1 cellular context compared by ENCODE assay signal in the genomic region with DNA sequence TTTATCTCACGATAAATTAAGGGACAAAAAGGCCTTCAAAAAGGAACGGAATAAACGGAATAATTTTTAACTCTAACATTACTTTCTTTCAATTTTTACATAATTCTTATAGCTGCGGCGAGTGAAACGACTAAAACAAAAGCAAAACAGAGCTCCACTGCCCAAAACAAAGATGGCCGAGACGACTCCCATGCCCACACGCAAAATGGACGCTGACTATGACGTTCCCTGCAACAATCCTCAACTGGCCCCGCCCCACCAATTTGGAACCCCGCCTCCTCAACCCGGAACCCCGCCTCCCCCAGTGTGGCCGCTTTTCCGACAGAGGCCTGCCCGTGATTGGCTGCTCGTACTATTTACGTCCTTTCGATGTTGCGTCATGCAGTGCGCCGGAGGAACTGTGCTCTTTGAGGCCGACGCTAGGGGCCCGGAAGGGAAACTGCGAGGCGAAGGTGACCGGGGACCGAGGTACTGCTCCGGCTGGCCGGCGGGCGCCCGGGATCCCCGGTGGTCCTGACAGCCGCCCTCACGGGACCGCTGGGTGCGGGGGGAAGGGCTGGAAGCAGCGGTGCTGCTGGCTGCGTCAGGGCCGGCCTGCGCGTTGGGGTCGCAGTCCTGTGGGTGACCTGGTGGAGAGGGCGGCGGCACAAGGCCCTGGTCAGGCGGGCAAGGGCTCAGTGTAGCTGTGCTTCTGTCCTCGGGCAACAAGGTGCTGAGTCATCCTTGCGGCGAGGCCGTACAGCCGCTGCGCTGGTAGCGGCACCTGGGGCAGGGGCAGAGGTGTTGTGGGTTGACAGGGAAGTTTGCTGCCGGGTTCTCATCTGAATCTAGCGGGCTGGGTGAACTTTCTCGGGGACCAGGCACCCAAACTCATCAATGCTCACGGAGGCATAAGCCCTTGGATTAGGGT.
TF ChIP-seq lines count a peak whose summit lies in the region.

A gene with protein sequence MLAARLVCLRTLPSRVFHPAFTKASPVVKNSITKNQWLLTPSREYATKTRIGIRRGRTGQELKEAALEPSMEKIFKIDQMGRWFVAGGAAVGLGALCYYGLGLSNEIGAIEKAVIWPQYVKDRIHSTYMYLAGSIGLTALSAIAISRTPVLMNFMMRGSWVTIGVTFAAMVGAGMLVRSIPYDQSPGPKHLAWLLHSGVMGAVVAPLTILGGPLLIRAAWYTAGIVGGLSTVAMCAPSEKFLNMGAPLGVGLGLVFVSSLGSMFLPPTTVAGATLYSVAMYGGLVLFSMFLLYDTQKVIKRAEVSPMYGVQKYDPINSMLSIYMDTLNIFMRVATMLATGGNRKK (plus strand): TSS at position 384 of the 910 bp plus-strand sequence. CDS start 1,992 bp downstream, outside the sequence.

TF ChIP-seq in SK-N-SH, 30 proteins besides CTCF, POLR2A, EP300 and RAD21 (continued from another document):
- TF ChIP-seq, protein P1, sequence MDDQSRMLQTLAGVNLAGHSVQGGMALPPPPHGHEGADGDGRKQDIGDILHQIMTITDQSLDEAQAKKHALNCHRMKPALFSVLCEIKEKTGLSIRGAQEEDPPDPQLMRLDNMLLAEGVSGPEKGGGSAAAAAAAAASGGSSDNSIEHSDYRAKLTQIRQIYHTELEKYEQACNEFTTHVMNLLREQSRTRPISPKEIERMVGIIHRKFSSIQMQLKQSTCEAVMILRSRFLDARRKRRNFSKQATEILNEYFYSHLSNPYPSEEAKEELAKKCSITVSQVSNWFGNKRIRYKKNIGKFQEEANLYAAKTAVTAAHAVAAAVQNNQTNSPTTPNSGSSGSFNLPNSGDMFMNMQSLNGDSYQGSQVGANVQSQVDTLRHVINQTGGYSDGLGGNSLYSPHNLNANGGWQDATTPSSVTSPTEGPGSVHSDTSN (IDR thresholded peaks at IDR 0.05) = 0 out of 2 replicates have a peak, but pooled peaks have one; percentile 6
- TF ChIP-seq CHD2 (IDR thresholded peaks at IDR 0.05; ENCODE audit: low read length, partially characterized antibody) = peak; percentile 92
- TF ChIP-seq, protein P2, sequence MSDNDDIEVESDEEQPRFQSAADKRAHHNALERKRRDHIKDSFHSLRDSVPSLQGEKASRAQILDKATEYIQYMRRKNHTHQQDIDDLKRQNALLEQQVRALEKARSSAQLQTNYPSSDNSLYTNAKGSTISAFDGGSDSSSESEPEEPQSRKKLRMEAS (IDR thresholded peaks at IDR 0.05; ENCODE audit: low read depth) = peak; percentile 75; the same call in 1 of the 2 replicates
- TF ChIP-seq YY1 (IDR thresholded peaks at IDR 0.05; ENCODE audit: low read depth) = peak; percentile 99
- TF ChIP-seq GABPA (IDR thresholded peaks at IDR 0.05; ENCODE audit: low read depth) = peak; percentile 92
- no peak for TF ChIP-seq FOXJ3 (CRISPR knock-in tag; IDR thresholded peaks at IDR 0.05)
- no peak for TF ChIP-seq SMC3 (IDR thresholded peaks at IDR 0.05; ENCODE audit: low read depth, low read length)
- TF ChIP-seq SIN3A (IDR thresholded peaks at IDR 0.05; ENCODE audit: borderline replicate concordance, low read depth, low read length) = peak; percentile 76; the same call in 1 of the 2 replicates
- no peak for TF ChIP-seq EZH2phosphoT487 (IDR thresholded peaks at IDR 0.05; ENCODE audit: borderline replicate concordance, low read depth)
